8 cellular contexts compared by ENCODE assay signal in genomic region chr12:27012982-27013255, GRCh38. TPM values are rescaled to one million over a fixed set of nuclear protein-coding genes. Genes with fewer than 3 reads are reported as not detected.
A peak's percentile ranks its signal among the peaks of the same experiment; 100 is the strongest.
DNase-seq lines count a peak whose midpoint lies in the region; ATAC-seq and TF ChIP-seq lines count a peak whose summit lies in the region.

No MANE protein-coding gene starts in this region.

- TF ChIP-seq CTCF in foreskin fibroblast (IDR thresholded peaks at IDR 0.05; ENCODE audit: low read depth, low read length) (no peak), spleen (IDR thresholded peaks at IDR 0.05 in 8 of 11, conservative IDR thresholded peaks at IDR 0.05 in 3 of 11) (no peak)

- no peak overlapping the region for H3K27ac Mint-ChIP-seq in T-helper 1 cell treated with Interleukin-12 subunit alpha and Interleukin-12 subunit beta and Interleukin-4 antibody, amounts not matched to agents 30 μg/mL and 1 μg/mL, for 36 hours
- no peak overlapping the region for H3K27ac Mint-ChIP-seq in T-helper 17 cell

- peak overlapping the region; percentile 81 to 99 for H3K4me3 ChIP-seq in foreskin fibroblast (ENCODE audit: low read depth in 1 of 2, low read length in 2 of 2)
- peak overlapping the region in 4 of 8 donors; percentile 85 to 98 (median 94) for H3K4me3 ChIP-seq in spleen

- peak overlapping the region; percentile 94 for H3K4me3 Mint-ChIP-seq in T-helper 1 cell treated with Interleukin-12 subunit alpha and Interleukin-12 subunit beta and Interleukin-4 antibody, amounts not matched to agents 30 μg/mL and 1 μg/mL, for 36 hours
- peak overlapping the region; percentile 25 for H3K4me3 Mint-ChIP-seq in T-helper 17 cell

- peaks cover 48% of the 10 kb centered on the region for H3K4me1 Mint-ChIP-seq in T-helper 1 cell treated with Interleukin-12 subunit alpha and Interleukin-12 subunit beta and Interleukin-4 antibody, amounts not matched to agents 30 μg/mL and 1 μg/mL, for 36 hours (ENCODE audit: low read depth)
- peaks cover 36% of the 10 kb centered on the region for H3K4me1 Mint-ChIP-seq in T-helper 17 cell

- DNase-seq in T-helper 1 cell: no peak
- no peak for DNase-seq in T-helper 17 cell
- no peak for DNase-seq in foreskin fibroblast
- DNase-seq in spleen: no peak
- DNase-seq in stimulated activated CD8-positive, alpha-beta memory T cell treated with anti-CD3 and anti-CD28 coated beads, Interleukin-4, amount 100 ng/mL, for 48 hours: no peak
- DNase-seq in activated CD4-positive, alpha-beta T cell treated with anti-CD3 and anti-CD28 coated beads for 4 hours: no peak

- ATAC-seq in T-helper 17 cell (no peak), GM18868 (IDR thresholded peaks at IDR 0.05; ENCODE audit: unreplicated experiment) (no peak)

- no peaks in the 10 kb centered on the region for H3K36me3 ChIP-seq in spleen

- peaks cover 16% of the 10 kb centered on the region for H3K36me3 Mint-ChIP-seq in T-helper 1 cell treated with Interleukin-12 subunit alpha and Interleukin-12 subunit beta and Interleukin-4 antibody, amounts not matched to agents 30 μg/mL and 1 μg/mL, for 36 hours (ENCODE audit: low read depth)
- H3K36me3 Mint-ChIP-seq in T-helper 17 cell (ENCODE audit: low read depth): peaks cover 7% of the 10 kb centered on the region

- TF ChIP-seq POLR2A in spleen (IDR thresholded peaks at IDR 0.05): no peak

- H3K27me3 ChIP-seq in spleen (replicated peaks in 1 of 7): no peaks in the 10 kb centered on the region

- no peaks in the 10 kb centered on the region for H3K9me3 ChIP-seq in T-helper 17 cell (ENCODE audit: control insufficient read depth, low read length, poor library complexity, severe bottlenecking)
- no peaks in the 10 kb centered on the region for H3K9me3 ChIP-seq in spleen

- intact Hi-C loops in spleen (cut with DNase I; ENCODE audit: low total_unique reads): loop anchor here (5.0 to 10.0 kb wide), 2 partner anchors 158 to 294 kb away; no protein-coding TSS in a partner anchor

- no peaks in the 10 kb centered on the region for H3K27me3 Mint-ChIP-seq in T-helper 1 cell treated with Interleukin-12 subunit alpha and Interleukin-12 subunit beta and Interleukin-4 antibody, amounts not matched to agents 30 μg/mL and 1 μg/mL, for 36 hours (ENCODE audit: low read depth)
- H3K27me3 Mint-ChIP-seq in T-helper 17 cell: no peaks in the 10 kb centered on the region

- peak overlapping the region in 5 of 8 donors; percentile 92 to 97 (median 96) for H3K27ac ChIP-seq in spleen

- WGBS in spleen, 5 donors: 44 to 63% (median 55%) methylated on average over 5 of the region's 5 CpGs

- peaks cover 10 to 83% (median 63%) of the 10 kb centered on the region in 6 donors for H3K4me1 ChIP-seq in spleen

- no peaks in the 10 kb centered on the region for H3K9me3 Mint-ChIP-seq in T-helper 1 cell treated with Interleukin-12 subunit alpha and Interleukin-12 subunit beta and Interleukin-4 antibody, amounts not matched to agents 30 μg/mL and 1 μg/mL, for 36 hours

RNA-seq across cellular contexts. Expression of gene TM7SF3, which starts 1.3 kb away (rescaled TPM):
- 10 to 100 TPM; 22.5 to 24.3 TPM for total RNA-seq in T-helper 17 cell
- total RNA-seq in spleen: 10 to 100 TPM; 33.7 to 88.7 (median 52.3) TPM
- polyA plus RNA-seq in spleen: 10 to 100 TPM; 12.2 to 18.2 (median 16.2) TPM

RNA-seq across cellular contexts. Expression of gene MED21, which starts 9.4 kb away (rescaled TPM):
- total RNA-seq in T-helper 17 cell: 10 to 100 TPM; 75.8 to 79.7 TPM
- total RNA-seq in spleen: 10 to 100 TPM; 32.0 to 53.0 (median 41.2) TPM
- 10 to 100 TPM in 2 of 3 donors, 1 to 10 TPM in 1; 9.8 to 20.5 (median 15.3) TPM for polyA plus RNA-seq in spleen
